Comparison of ENCODE assay signal across 8 cellular contexts in the genomic region with DNA sequence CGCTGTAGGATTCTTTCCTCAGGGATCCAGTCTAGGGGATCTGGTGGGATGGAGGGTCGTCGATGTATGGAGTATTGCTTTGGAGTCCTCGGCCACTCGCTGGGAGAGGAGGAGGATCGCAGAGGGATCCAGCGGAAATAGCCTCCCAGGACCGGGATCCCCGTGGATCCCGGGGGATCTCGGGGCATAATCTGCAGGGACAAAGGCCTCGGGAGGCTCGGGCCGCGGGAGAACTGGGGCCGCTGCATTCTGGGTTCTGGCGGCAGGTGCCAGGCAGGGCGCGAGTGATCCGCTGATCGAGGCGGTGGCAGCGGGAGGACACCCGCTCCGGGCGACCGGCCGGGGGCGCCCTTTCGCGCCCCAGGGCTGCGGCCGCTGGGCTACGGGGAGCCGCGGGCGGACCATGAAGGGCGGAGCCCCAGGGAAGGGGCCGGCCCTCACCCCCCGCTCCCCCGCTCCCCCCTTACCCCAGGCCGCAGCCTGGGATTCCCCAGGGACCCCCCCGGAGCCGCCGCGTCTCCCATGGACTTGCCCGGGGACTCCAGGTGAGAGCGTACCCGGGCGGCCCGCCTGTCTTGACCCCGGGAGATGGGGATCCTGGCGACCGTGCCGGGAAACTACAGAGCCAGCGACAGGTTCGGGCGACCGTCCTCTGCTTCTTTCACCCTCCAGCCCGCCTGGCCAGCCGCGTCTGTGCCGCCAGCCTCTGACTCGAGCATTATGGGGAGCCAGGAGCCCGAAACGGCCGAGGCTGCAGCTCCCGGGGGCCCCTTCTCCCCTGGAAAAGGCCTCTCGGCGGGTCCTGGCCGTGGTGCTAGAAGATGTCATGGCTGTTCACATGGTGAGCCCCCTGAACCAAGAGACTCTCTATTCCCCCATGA. TPM values are rescaled to one million over a fixed set of nuclear protein-coding genes. Genes with fewer than 3 reads are reported as not detected.
DNase-seq lines count a peak whose midpoint lies in the region; ATAC-seq and TF ChIP-seq lines count a peak whose summit lies in the region.

No MANE protein-coding gene starts in this region.

- no peaks in the 10 kb centered on the region for H3K9me3 Mint-ChIP-seq in chondrocyte (ENCODE audit: low read depth)

- H3K27ac Mint-ChIP-seq in chondrocyte (ENCODE audit: unreplicated experiment) = peak overlapping the region; percentile 90

- no peaks in the 10 kb centered on the region for H3K27me3 Mint-ChIP-seq in chondrocyte (ENCODE audit: low read depth)

- peaks cover 22% of the 10 kb centered on the region for H3K4me1 Mint-ChIP-seq in chondrocyte (ENCODE audit: low read depth)

- DNase-seq in NCI-H2029 (lab: John Stamatoyannopoulos, UW) = peak; percentile 33
- DNase-seq in NCI-H2029 treated with DMSO at 0.1 percent for 48 hours (lab: John Stamatoyannopoulos, UW) = no peak
- peak; percentile 36 for DNase-seq in NCI-H2171 (lab: John Stamatoyannopoulos, UW)
- DNase-seq in activated CD4-positive, alpha-beta T cell treated with anti-CD3 and anti-CD28 coated beads for 1 hour = peak; percentile 59
- DNase-seq in chondrocyte (ENCODE audit: low spot score) = peak; percentile 92
- peak; percentile 83 for DNase-seq in left kidney (ENCODE audit: low read depth, low spot score)
- DNase-seq in stimulated activated CD4-positive, alpha-beta T cell treated with anti-CD3 and anti-CD28 coated beads, Interleukin-2, amount 100 ng/mL, for 4 hours (ENCODE audit: low read depth) = peak; percentile 66

- peak; percentile 87 for TF ChIP-seq CTCF in chondrocyte (IDR thresholded peaks at IDR 0.05)

- H3K4me3 Mint-ChIP-seq in chondrocyte (ENCODE audit: unreplicated experiment) = peak overlapping the region; percentile 89

- peak; percentile 37 for ATAC-seq in HG02852 (IDR thresholded peaks at IDR 0.05; ENCODE audit: unreplicated experiment)

- H3K36me3 Mint-ChIP-seq in chondrocyte (ENCODE audit: low read depth) = peaks cover 8% of the 10 kb centered on the region

RNA-seq across cellular contexts. Expression of gene PRR14, which starts 0.6 kb away (rescaled TPM):
- 33.5 to 46.9 TPM (median 42.0 TPM) in 3 replicates for total RNA-seq in chondrocyte

RNA-seq across cellular contexts. Expression of gene FBRS, which starts 6.9 kb away (rescaled TPM):
- total RNA-seq in chondrocyte = 49.9 to 54.5 TPM (median 52.8 TPM) in 3 replicates

RNA-seq across cellular contexts. Expression of gene ZNF689, which starts 41.2 kb away (rescaled TPM):
- total RNA-seq in chondrocyte = 5.9 to 8.5 TPM (median 7.1 TPM) in 3 replicates

RNA-seq across cellular contexts. Expression of gene SRCAP, which starts 47.6 kb away (rescaled TPM):
- 49.2 to 63.9 TPM (median 52.5 TPM) in 3 replicates for total RNA-seq in chondrocyte
